ENCODE assay signal across 12 cellular contexts in genomic region chr15:79965836-79966630, GRCh38. TPM values are rescaled to one million over a fixed set of nuclear protein-coding genes. Genes with fewer than 3 reads are reported as not detected.
DNase-seq lines count a peak whose midpoint lies in the region; ATAC-seq and TF ChIP-seq lines count a peak whose summit lies in the region.
"Had no signal": no experiment of that assay in that cellular context is flagged by ENCODE, and none has a peak within 500 bp of the region (broad histone marks: within the 10 kb centered on the region; RNA-seq: fewer than 3 reads in every experiment).

No MANE protein-coding gene starts in this region.

- no peak overlapping the region for H3K23ac ChIP-seq in mesenchymal stem cell (ENCODE audit: low read length in 2 of 2)

- H3K36me3 Mint-ChIP-seq in activated naive CD4-positive, alpha-beta T cell treated with anti-CD3 and anti-CD28 coated beads, Interleukin-2, amount 10 ng/mL, durations not matched to agents 7 days and 5 days, result peaks cover 28% of the 10 kb centered on the region
- H3K36me3 Mint-ChIP-seq in stimulated activated naive CD8-positive, alpha-beta T cell treated with anti-CD3 and anti-CD28 coated beads, Interleukin-15, Interleukin-2, amounts not matched to agents 100 ng/mL and 50 ng/mL, for 24 hours (ENCODE audit: low read depth), result peaks cover 63% of the 10 kb centered on the region

- no peak overlapping the region for H3K14ac ChIP-seq in mesenchymal stem cell (ENCODE audit: low read length in 2 of 2)

- no peak overlapping the region for H2BK15ac ChIP-seq in mesenchymal stem cell (ENCODE audit: low read depth, poor library complexity, severe bottlenecking)

- no peak overlapping the region for H2BK12ac ChIP-seq in mesenchymal stem cell (ENCODE audit: low read length in 2 of 2)

- H2AFZ ChIP-seq in mesenchymal stem cell (ENCODE audit: low read depth, low read length), result no peak overlapping the region

- H3K4me3 ChIP-seq in choroid plexus epithelial cell (ENCODE audit: low read depth, low read length) (no peak overlapping the region), mucosa of descending colon (no peak overlapping the region), mesenchymal stem cell (ENCODE audit: insufficient read depth in 1 of 2, low read depth in 1 of 2, low read length in 2 of 2) (no peak overlapping the region)
- H3K4me3 ChIP-seq: uterus had no signal

- H4K8ac ChIP-seq in mesenchymal stem cell (ENCODE audit: low read length), result no peak overlapping the region

- H3K36me3 ChIP-seq in mucosa of descending colon (ENCODE audit: low read depth) (no peaks in the 10 kb centered on the region), mesenchymal stem cell (ENCODE audit: control insufficient read depth in 1 of 2, insufficient read depth in 2 of 2, low read depth in 1 of 2, low read length in 2 of 2) (no peaks in the 10 kb centered on the region)
- H3K36me3 ChIP-seq: BE2C, lower lobe of right lung, uterus had no signal

- no peak overlapping the region for H3K18ac ChIP-seq in mesenchymal stem cell (ENCODE audit: low read depth in 1 of 2, low read length in 2 of 2)

- no peaks in the 10 kb centered on the region for H3K9me3 Mint-ChIP-seq in activated naive CD4-positive, alpha-beta T cell treated with anti-CD3 and anti-CD28 coated beads, Interleukin-2, amount 10 ng/mL, durations not matched to agents 7 days and 5 days
- H3K9me3 Mint-ChIP-seq in stimulated activated naive CD8-positive, alpha-beta T cell treated with anti-CD3 and anti-CD28 coated beads, Interleukin-15, Interleukin-2, amounts not matched to agents 100 ng/mL and 50 ng/mL, for 24 hours, result no peaks in the 10 kb centered on the region

- intact Hi-C loops in mucosa of descending colon (cut with DNase I, micrococcal nuclease), result no loop called here

- CTCF ChIA-PET in activated naive CD4-positive, alpha-beta T cell treated with anti-CD3 and anti-CD28 coated beads, Interleukin-2, amount 10 ng/mL, durations not matched to agents 7 days and 5 days (lab: Charles Lee), result interaction anchor here (0.6 kb wide), 1 partner anchor 25 kb away, joined by 4 read pairs; no protein-coding TSS in a partner anchor

- H3K9ac ChIP-seq in mesenchymal stem cell (ENCODE audit: low read length), result no peak overlapping the region

- H4K91ac ChIP-seq in mesenchymal stem cell (ENCODE audit: low read length), result no peak overlapping the region

- no peak overlapping the region for H2BK5ac ChIP-seq in mesenchymal stem cell (ENCODE audit: low read depth, low read length, poor library complexity, severe bottlenecking)

- ATAC-seq in mucosa of descending colon, result no peak

- H3K4me1 Mint-ChIP-seq in activated naive CD4-positive, alpha-beta T cell treated with anti-CD3 and anti-CD28 coated beads, Interleukin-2, amount 10 ng/mL, durations not matched to agents 7 days and 5 days, result peaks cover 55% of the 10 kb centered on the region
- peaks cover 69% of the 10 kb centered on the region for H3K4me1 Mint-ChIP-seq in stimulated activated naive CD8-positive, alpha-beta T cell treated with anti-CD3 and anti-CD28 coated beads, Interleukin-15, Interleukin-2, amounts not matched to agents 100 ng/mL and 50 ng/mL, for 24 hours (ENCODE audit: low read depth)

- no peaks in the 10 kb centered on the region for H3K27me3 ChIP-seq in mesenchymal stem cell (ENCODE audit: control insufficient read depth in 1 of 2, insufficient read depth in 1 of 2, low read length in 2 of 2)
- H3K27me3 ChIP-seq: BE2C, uterus had no signal

- H2AK5ac ChIP-seq in mesenchymal stem cell (ENCODE audit: low read length, severe bottlenecking), result no peak overlapping the region

- H3K79me1 ChIP-seq in mesenchymal stem cell (replicated peaks; ENCODE audit: low read length, poor library complexity, severe bottlenecking), result no peaks in the 10 kb centered on the region

- H3K4me1 ChIP-seq in mucosa of descending colon (ENCODE audit: low read depth) (no peaks in the 10 kb centered on the region), mesenchymal stem cell (ENCODE audit: control insufficient read depth, insufficient read depth, low read depth, low read length) (no peaks in the 10 kb centered on the region)
- H3K4me1 ChIP-seq: BE2C, uterus had no signal

- peak overlapping the region; percentile 79 for H3K4me3 Mint-ChIP-seq in activated naive CD4-positive, alpha-beta T cell treated with anti-CD3 and anti-CD28 coated beads, Interleukin-2, amount 10 ng/mL, durations not matched to agents 7 days and 5 days
- H3K4me3 Mint-ChIP-seq in stimulated activated naive CD8-positive, alpha-beta T cell treated with anti-CD3 and anti-CD28 coated beads, Interleukin-15, Interleukin-2, amounts not matched to agents 100 ng/mL and 50 ng/mL, for 24 hours, result peak overlapping the region; percentile 97

- H3K27me3 Mint-ChIP-seq in activated naive CD4-positive, alpha-beta T cell treated with anti-CD3 and anti-CD28 coated beads, Interleukin-2, amount 10 ng/mL, durations not matched to agents 7 days and 5 days, result no peaks in the 10 kb centered on the region
- no peaks in the 10 kb centered on the region for H3K27me3 Mint-ChIP-seq in stimulated activated naive CD8-positive, alpha-beta T cell treated with anti-CD3 and anti-CD28 coated beads, Interleukin-15, Interleukin-2, amounts not matched to agents 100 ng/mL and 50 ng/mL, for 24 hours

- H3K27ac ChIP-seq in mesenchymal stem cell (ENCODE audit: low read length, poor library complexity, severe bottlenecking), result no peak overlapping the region
- H3K27ac ChIP-seq: lower lobe of right lung, uterus had no signal

- 86% methylated on average over 1 of the region's 4 CpGs for WGBS in mesenchymal stem cell

- no peak for TF ChIP-seq CTCF in choroid plexus epithelial cell (conservative IDR thresholded peaks at IDR 0.05; ENCODE audit: low read depth, low read length)
- no peak for TF ChIP-seq CTCF in mucosa of descending colon (IDR thresholded peaks at IDR 0.05)

- DNase-seq in activated naive CD4-positive, alpha-beta T cell treated with anti-CD3 and anti-CD28 coated beads, Interleukin-2, amount 10 ng/mL, durations not matched to agents 7 days and 5 days, result no peak
- DNase-seq in activated naive CD4-positive, alpha-beta T cell treated with anti-CD3 and anti-CD28 coated beads, Interleukin-2, amount 50 U/mL, for 16 hours, result no peak
- DNase-seq in M059J (ENCODE audit: low read depth), result peak; percentile 26
- peak; percentile 39 for DNase-seq in choroid plexus epithelial cell (ENCODE audit: low read depth)
- DNase-seq in NCI-H774 (lab: John Stamatoyannopoulos, UW), result no peak
- no peak for DNase-seq in mucosa of descending colon
- DNase-seq in mesenchymal stem cell, result no peak
- DNase-seq: BE2C, lower lobe of right lung, uterus had no signal

- H2BK120ac ChIP-seq in mesenchymal stem cell (ENCODE audit: low read depth, low read length), result no peak overlapping the region

- H3K27ac Mint-ChIP-seq in activated naive CD4-positive, alpha-beta T cell treated with anti-CD3 and anti-CD28 coated beads, Interleukin-2, amount 10 ng/mL, durations not matched to agents 7 days and 5 days, result peak overlapping the region; percentile 84
- H3K27ac Mint-ChIP-seq in stimulated activated naive CD8-positive, alpha-beta T cell treated with anti-CD3 and anti-CD28 coated beads, Interleukin-15, Interleukin-2, amounts not matched to agents 100 ng/mL and 50 ng/mL, for 24 hours, result peak overlapping the region; percentile 100

- no peak overlapping the region for H3K4ac ChIP-seq in mesenchymal stem cell (ENCODE audit: low read depth in 1 of 2, low read length in 2 of 2)

- H3K4me2 ChIP-seq in mesenchymal stem cell (ENCODE audit: low read length, poor library complexity, severe bottlenecking), result no peak overlapping the region

- H3K9me3 ChIP-seq in mucosa of descending colon, result no peaks in the 10 kb centered on the region
- H3K9me3 ChIP-seq in mesenchymal stem cell (ENCODE audit: control insufficient read depth, low read length), result no peaks in the 10 kb centered on the region
- H3K9me3 ChIP-seq: BE2C, lower lobe of right lung, uterus had no signal

RNA-seq across cellular contexts. Expression of gene BCL2A1, which starts 5.0 kb away (rescaled TPM):
- 0.10 and 0.69 TPM in 2 replicates for total RNA-seq in M059J (2014; rRNA removed; shearing (Covaris generic))
- total RNA-seq in mucosa of descending colon, result 1 to 10 TPM; 1.0 to 5.6 (median 1.8) TPM
- not detected for polyA plus RNA-seq in mesenchymal stem cell (2013, experiment 1 of 2)
- polyA plus RNA-seq in mesenchymal stem cell (2013, experiment 2 of 2), result not detected
- total RNA-seq: NCI-H460 had no signal

Comparison
In these comparisons a context has a peak if more than half of its experiments do, and no peak if none do; other contexts are left out.
1. DNase-seq: peak in M059J (single experiment) and choroid plexus epithelial cell (single experiment); none in activated naive CD4-positive, alpha-beta T cell treated with anti-CD3 and anti-CD28 coated beads, Interleukin-2, amount 10 ng/mL, durations not matched to agents 7 days and 5 days (single experiment), activated naive CD4-positive, alpha-beta T cell treated with anti-CD3 and anti-CD28 coated beads, Interleukin-2, amount 50 U/mL, for 16 hours (single experiment), NCI-H774 (single experiment), mucosa of descending colon (0 of 3) and mesenchymal stem cell (single experiment).